Comparison of ENCODE assay signal across 8 cellular contexts in the genomic region with DNA sequence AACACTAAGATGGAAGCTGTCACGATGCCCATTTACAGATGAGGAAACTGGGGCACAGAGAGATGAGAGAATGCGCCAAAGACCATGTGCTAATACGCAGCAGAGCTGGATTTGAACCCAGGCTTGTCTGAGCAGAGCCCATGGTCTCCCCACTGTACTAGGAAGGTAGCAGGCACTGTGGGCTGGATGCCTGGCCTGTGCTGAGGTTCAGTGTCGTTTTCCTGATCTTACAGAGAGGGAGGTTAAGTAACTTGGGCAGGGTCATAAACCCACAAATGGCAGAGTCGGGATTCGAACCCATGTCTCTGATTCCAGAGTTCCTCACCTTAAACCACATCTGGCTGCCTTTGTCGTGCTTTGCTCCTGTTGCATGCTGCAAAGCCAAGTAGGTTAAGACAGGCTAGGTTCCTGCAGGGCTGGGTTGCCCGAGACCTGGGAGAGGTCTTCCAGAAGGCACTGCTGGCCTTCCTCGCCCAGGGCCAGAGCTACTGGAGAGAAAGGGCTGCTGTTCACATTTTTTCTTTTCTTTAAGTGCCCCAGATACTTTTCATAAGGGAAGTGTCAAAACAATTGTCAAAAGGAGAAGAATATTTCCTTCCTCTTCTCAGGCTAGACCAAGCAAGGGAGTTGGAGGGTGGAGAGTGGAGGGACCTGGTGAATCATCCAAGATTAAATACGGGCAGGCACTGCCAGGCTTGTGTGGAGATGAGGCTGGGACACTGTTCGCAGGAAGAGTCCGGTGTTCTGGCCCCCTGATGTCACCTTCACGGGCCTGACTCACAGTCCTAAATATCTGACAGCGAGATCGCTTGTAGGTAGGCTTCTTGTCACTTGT. TPM values are rescaled to one million over a fixed set of nuclear protein-coding genes. Genes with fewer than 3 reads are reported as not detected.
DNase-seq lines count a peak whose midpoint lies in the region; ATAC-seq and TF ChIP-seq lines count a peak whose summit lies in the region.

No MANE protein-coding gene starts in this region.

- H3K27me3 Mint-ChIP-seq in endothelial cell (ENCODE audit: unreplicated experiment) (peaks cover 17% of the 10 kb centered on the region), natural killer cell (ENCODE audit: low read depth in 2 of 2) (no peaks in the 10 kb centered on the region)

- WGBS in ovary, 3 donors, result 57 to 60% (median 59%) methylated on average over 15 of the region's 15 CpGs

- H3K4me1 ChIP-seq in ovary (ENCODE audit: insufficient read depth), result peaks cover 21% of the 10 kb centered on the region

- H3K36me3 Mint-ChIP-seq in endothelial cell (ENCODE audit: low read depth, unreplicated experiment), result no peaks in the 10 kb centered on the region
- no peaks in the 10 kb centered on the region for H3K36me3 Mint-ChIP-seq in natural killer cell

- no peak overlapping the region for H3K4me3 ChIP-seq in ovary
- no peak overlapping the region for H3K4me3 ChIP-seq in WERI-Rb-1 (ENCODE audit: low read depth, low read length)

- H3K27ac ChIP-seq in ovary (no peak overlapping the region), WERI-Rb-1 (no peak overlapping the region)

- DNase-seq in ELR (ENCODE audit: low read depth) (peak; percentile 76), OCI-M1 (lab: John Stamatoyannopoulos, UW) (peak; percentile 65), endothelial cell (ENCODE audit: low spot score) (no peak), natural killer cell (no peak), ovary (no peak), WERI-Rb-1 (no peak), NCI-H2227 treated with DMSO at 0.1 percent for 48 hours (lab: John Stamatoyannopoulos, UW) (no peak)

- no peaks in the 10 kb centered on the region for H3K9me3 ChIP-seq in ovary
- no peaks in the 10 kb centered on the region for H3K9me3 ChIP-seq in WERI-Rb-1 (ENCODE audit: severe bottlenecking)

- no peak for TF ChIP-seq POLR2A in ovary (IDR thresholded peaks at IDR 0.05)

- H3K4me1 Mint-ChIP-seq in endothelial cell (ENCODE audit: unreplicated experiment), result peaks cover 58% of the 10 kb centered on the region
- H3K4me1 Mint-ChIP-seq in natural killer cell, result peaks cover 56 to 81% of the 10 kb centered on the region in 2 donors

- H3K36me3 ChIP-seq in ovary (no peaks in the 10 kb centered on the region), WERI-Rb-1 (no peaks in the 10 kb centered on the region)

- H3K9me3 Mint-ChIP-seq in endothelial cell (ENCODE audit: unreplicated experiment) (no peaks in the 10 kb centered on the region), natural killer cell (no peaks in the 10 kb centered on the region)

- ATAC-seq in natural killer cell, result peak in 1 of 3 donors; percentile 35
- no peak for ATAC-seq in GM18520 (IDR thresholded peaks at IDR 0.05; ENCODE audit: unreplicated experiment)

- intact Hi-C loops in natural killer cell (cut with micrococcal nuclease), result no loop called here
- intact Hi-C loops in ovary (cut with DNase I), result no loop called here

- H3K27me3 ChIP-seq in ovary (no peaks in the 10 kb centered on the region), WERI-Rb-1 (ENCODE audit: insufficient read depth, low read depth, severe bottlenecking) (no peaks in the 10 kb centered on the region)

- no peak for TF ChIP-seq EP300 in ovary (IDR thresholded peaks at IDR 0.05)

- H3K4me3 Mint-ChIP-seq in endothelial cell (ENCODE audit: unreplicated experiment) (peak overlapping the region; percentile 53), natural killer cell (peak overlapping the region; percentile 61)

- H3K27ac Mint-ChIP-seq in endothelial cell (ENCODE audit: unreplicated experiment), result peak overlapping the region; percentile 67
- peak overlapping the region; percentile 44 to 75 for H3K27ac Mint-ChIP-seq in natural killer cell

- TF ChIP-seq CTCF in endothelial cell (IDR thresholded peaks at IDR 0.05; ENCODE audit: unreplicated experiment) (no peak), natural killer cell (IDR thresholded peaks at IDR 0.05) (no peak), ovary (IDR thresholded peaks at IDR 0.05) (no peak), WERI-Rb-1 (IDR thresholded peaks at IDR 0.05; ENCODE audit: low read depth, low read length) (no peak)

RNA-seq across cellular contexts. Expression of gene NEK6, which starts 3.2 kb away (rescaled TPM):
- total RNA-seq in endothelial cell (ENCODE audit: unreplicated experiment) (43.9 TPM), natural killer cell (10 to 100 TPM; 25.0 to 34.9 (median 33.0) TPM), ovary (10 to 100 TPM in 5 of 7 donors, 1 to 10 TPM in 2; 7.2 to 45.1 (median 22.8) TPM)
- 10 to 100 TPM in 1 of 2 donors, 1 to 10 TPM in 1; 7.6 to 23.0 TPM for polyA plus RNA-seq in ovary

Comparison
In these comparisons a context has a peak if more than half of its experiments do, and no peak if none do; other contexts are left out.
1. DNase-seq: peak in ELR (single experiment) and OCI-M1 (single experiment); none in endothelial cell (single experiment), natural killer cell (single experiment), ovary (0 of 5), WERI-Rb-1 (single experiment) and NCI-H2227 treated with DMSO at 0.1 percent for 48 hours (single experiment).